In genomic region chr6:164020142-164020541, GRCh38 we compare ENCODE assay signal across 28 cellular contexts.
"Had no signal": no experiment of that assay in that cellular context is flagged by ENCODE, and none has a peak within 500 bp of the region (broad histone marks: within the 10 kb centered on the region; RNA-seq: fewer than 3 reads in every experiment).

No MANE protein-coding gene starts in this region.

- H3K9me3 ChIP-seq: stomach, suprapubic skin, testis, thoracic aorta, thyroid gland, tibial artery, tibial nerve, transverse colon, upper lobe of left lung, upper lobe of right lung, uterus, vagina had no signal

- H3K27ac Mint-ChIP-seq: stimulated activated effector memory CD8-positive, alpha-beta T cell treated with anti-CD3 and anti-CD28 coated beads, Interleukin-12 subunit alpha, Interleukin-12 subunit beta, amount 100 ng/mL, for 72 hours; stimulated activated memory B cell treated with anti-CD40 and anti-IgM and Interleukin-4, amounts not matched to agents 10 μg/mL and 1 μg/mL and 100 μg/mL, for 72 hours; stimulated activated naive B cell treated with anti-CD40 and anti-IgM and Interleukin-4, amounts not matched to agents 10 μg/mL and 1 μg/mL and 100 μg/mL, for 72 hours; stimulated activated naive CD8-positive, alpha-beta T cell treated with anti-CD3 and anti-CD28 coated beads, Interleukin-15, amount 100 ng/mL, for 72 hours; stimulated activated naive CD8-positive, alpha-beta T cell treated with anti-CD3 and anti-CD28 coated beads, Interleukin-15, Interleukin-2, amounts not matched to agents 100 ng/mL and 50 ng/mL, for 24 hours; type B pancreatic cell had no signal

- ATAC-seq: stimulated activated effector memory CD8-positive, alpha-beta T cell treated with anti-CD3 and anti-CD28 coated beads, Interleukin-12 subunit alpha, Interleukin-12 subunit beta, amount 100 ng/mL, for 72 hours; stimulated activated memory B cell treated with anti-CD40 and anti-IgM and Interleukin-4, amounts not matched to agents 10 μg/mL and 1 μg/mL and 100 μg/mL, for 72 hours; stimulated activated naive B cell treated with anti-CD40 and anti-IgM and Interleukin-4, amounts not matched to agents 10 μg/mL and 1 μg/mL and 100 μg/mL, for 72 hours; stimulated activated naive CD8-positive, alpha-beta T cell treated with anti-CD3 and anti-CD28 coated beads, Interleukin-15, amount 100 ng/mL, for 72 hours; stimulated activated naive CD8-positive, alpha-beta T cell treated with anti-CD3 and anti-CD28 coated beads, Interleukin-15, Interleukin-2, amounts not matched to agents 100 U/mL and 50 U/mL, for 24 hours; upper lobe of right lung had no signal

- H3K4me3 Mint-ChIP-seq: stimulated activated effector memory CD8-positive, alpha-beta T cell treated with anti-CD3 and anti-CD28 coated beads, Interleukin-12 subunit alpha, Interleukin-12 subunit beta, amount 100 ng/mL, for 72 hours; stimulated activated memory B cell treated with anti-CD40 and anti-IgM and Interleukin-4, amounts not matched to agents 10 μg/mL and 1 μg/mL and 100 μg/mL, for 72 hours; stimulated activated naive B cell treated with anti-CD40 and anti-IgM and Interleukin-4, amounts not matched to agents 10 μg/mL and 1 μg/mL and 100 μg/mL, for 72 hours; stimulated activated naive CD8-positive, alpha-beta T cell treated with anti-CD3 and anti-CD28 coated beads, Interleukin-15, amount 100 ng/mL, for 72 hours; stimulated activated naive CD8-positive, alpha-beta T cell treated with anti-CD3 and anti-CD28 coated beads, Interleukin-15, Interleukin-2, amounts not matched to agents 100 ng/mL and 50 ng/mL, for 24 hours; type B pancreatic cell had no signal

- DNase-seq: stimulated activated CD4-positive, alpha-beta T cell treated with anti-CD3 and anti-CD28 coated beads, Interleukin-2, amount 100 ng/mL, for 48 hours; stimulated activated CD4-positive, alpha-beta T cell treated with anti-CD3 and anti-CD28 coated beads, Interleukin-4, amount 100 ng/mL, for 1 hour; stimulated activated CD4-positive, alpha-beta T cell treated with anti-CD3 and anti-CD28 coated beads, Interleukin-4, amount 100 ng/mL, for 24 hours; stimulated activated CD4-positive, alpha-beta T cell treated with anti-CD3 and anti-CD28 coated beads, Interleukin-4, amount 100 ng/mL, for 4 hours; stimulated activated CD8-positive, alpha-beta memory T cell treated with anti-CD3 and anti-CD28 coated beads, Interleukin-4, amount 100 ng/mL, for 48 hours; stimulated activated naive B cell treated with anti-CD40 and anti-IgM and Interleukin-4, amounts not matched to agents 10 μg/mL and 1 μg/mL and 100 μg/mL, for 72 hours; stimulated activated naive CD4-positive, alpha-beta T cell; stimulated activated naive CD4-positive, alpha-beta T cell treated with Interleukin-2 at 50 U/mL for 16 hours; stimulated activated naive CD8-positive, alpha-beta T cell treated with anti-CD3 and anti-CD28 coated beads, Interleukin-15, amount 100 ng/mL, for 72 hours; stimulated activated naive CD8-positive, alpha-beta T cell treated with anti-CD3 and anti-CD28 coated beads, Interleukin-15, Interleukin-2, amounts not matched to agents 100 U/mL and 50 U/mL, for 24 hours; stomach; substantia nigra; testis; thyroid gland; tibial artery; transverse colon; trophoblast cell; upper lobe of right lung; uterus had no signal

- H3K27me3 ChIP-seq: stomach, suprapubic skin, testis, thyroid gland, tibial nerve, transverse colon, upper lobe of left lung, upper lobe of right lung, uterus, vagina had no signal

- H3K4me1 Mint-ChIP-seq: stimulated activated effector memory CD8-positive, alpha-beta T cell treated with anti-CD3 and anti-CD28 coated beads, Interleukin-12 subunit alpha, Interleukin-12 subunit beta, amount 100 ng/mL, for 72 hours; stimulated activated memory B cell treated with anti-CD40 and anti-IgM and Interleukin-4, amounts not matched to agents 10 μg/mL and 1 μg/mL and 100 μg/mL, for 72 hours; stimulated activated naive B cell treated with anti-CD40 and anti-IgM and Interleukin-4, amounts not matched to agents 10 μg/mL and 1 μg/mL and 100 μg/mL, for 72 hours; stimulated activated naive CD8-positive, alpha-beta T cell treated with anti-CD3 and anti-CD28 coated beads, Interleukin-15, amount 100 ng/mL, for 72 hours had no signal

- H3K36me3 Mint-ChIP-seq: stimulated activated effector memory CD8-positive, alpha-beta T cell treated with anti-CD3 and anti-CD28 coated beads, Interleukin-12 subunit alpha, Interleukin-12 subunit beta, amount 100 ng/mL, for 72 hours; stimulated activated memory B cell treated with anti-CD40 and anti-IgM and Interleukin-4, amounts not matched to agents 10 μg/mL and 1 μg/mL and 100 μg/mL, for 72 hours; stimulated activated naive B cell treated with anti-CD40 and anti-IgM and Interleukin-4, amounts not matched to agents 10 μg/mL and 1 μg/mL and 100 μg/mL, for 72 hours; type B pancreatic cell had no signal

- H3K36me3 ChIP-seq: stomach, suprapubic skin, thoracic aorta, thyroid gland, tibial artery, tibial nerve, transverse colon, upper lobe of left lung, upper lobe of right lung, uterus, vagina had no signal

- H3K4me1 ChIP-seq: stomach, thyroid gland, tibial artery, transverse colon, upper lobe of left lung, upper lobe of right lung, uterus, vagina had no signal

- H3K27ac ChIP-seq: stomach, suprapubic skin, testis, thoracic aorta, thyroid gland, tibial artery, tibial nerve, transverse colon, upper lobe of left lung, upper lobe of right lung, uterus, vagina had no signal

- H3K4me3 ChIP-seq: stomach, suprapubic skin, testis, thoracic aorta, thyroid gland, tibial artery, tibial nerve, transverse colon, upper lobe of left lung, upper lobe of right lung, uterus, vagina had no signal

- H3K9me3 Mint-ChIP-seq: stimulated activated memory B cell treated with anti-CD40 and anti-IgM and Interleukin-4, amounts not matched to agents 10 μg/mL and 1 μg/mL and 100 μg/mL, for 72 hours; stimulated activated naive CD8-positive, alpha-beta T cell treated with anti-CD3 and anti-CD28 coated beads, Interleukin-15, amount 100 ng/mL, for 72 hours had no signal
